25 cellular contexts compared by ENCODE assay signal in genomic region chr16:2690852-2691251, GRCh38. TPM values are rescaled to one million over a fixed set of nuclear protein-coding genes. Genes with fewer than 3 reads are reported as not detected.
DNase-seq lines count a peak whose midpoint lies in the region; ATAC-seq and TF ChIP-seq lines count a peak whose summit lies in the region.
"Had no signal": no experiment of that assay in that cellular context is flagged by ENCODE, and none has a peak within 500 bp of the region (broad histone marks: within the 10 kb centered on the region; RNA-seq: fewer than 3 reads in every experiment).

No MANE protein-coding gene starts in this region.

- H3K27ac ChIP-seq in SK-N-SH (ENCODE audit: low read depth in 2 of 2, low read length in 1 of 2) (no peak overlapping the region), cingulate gyrus (ENCODE audit: low read depth, low read length) (peak overlapping the region; percentile 39)
- H3K27ac ChIP-seq: 22Rv1, ascending aorta, epithelial cell of prostate had no signal

- peaks cover 0 to 2% (median 1%) of the 10 kb centered on the region in 3 donors for H3K27me3 Mint-ChIP-seq in immature natural killer cell (ENCODE audit: low read depth in 3 of 3)
- H3K27me3 Mint-ChIP-seq in stimulated activated memory B cell treated with anti-CD40 and anti-IgM and Interleukin-4, amounts not matched to agents 10 μg/mL and 1 μg/mL and 100 μg/mL, for 72 hours, result no peaks in the 10 kb centered on the region
- H3K27me3 Mint-ChIP-seq: activated naive CD8-positive, alpha-beta T cell treated with anti-CD3 and anti-CD28 coated beads, Interleukin-2, amount 10 ng/mL, durations not matched to agents 7 days and 5 days; CD4-positive, alpha-beta T cell had no signal

- H3K9me2 ChIP-seq in SK-N-SH, result no peaks in the 10 kb centered on the region

- CTCF ChIA-PET in SK-N-SH (lab: Yijun Ruan, JAX), result no interaction called here

- H3K9me3 ChIP-seq in SK-N-SH, result no peaks in the 10 kb centered on the region
- H3K9me3 ChIP-seq: ascending aorta had no signal

- WGBS in SK-N-SH (ENCODE audit: low lambda C conversion rate), result 96% methylated on average over 8 of the region's 11 CpGs

- TF ChIP-seq CTCF in SK-N-SH (IDR thresholded peaks at IDR 0.05), result no peak

- H3K27ac Mint-ChIP-seq in immature natural killer cell, result peak overlapping the region in 5 of 6 donors; percentile 7 to 67 (median 62)
- peak overlapping the region; percentile 20 for H3K27ac Mint-ChIP-seq in stimulated activated memory B cell treated with anti-CD40 and anti-IgM and Interleukin-4, amounts not matched to agents 10 μg/mL and 1 μg/mL and 100 μg/mL, for 72 hours
- H3K27ac Mint-ChIP-seq: activated naive CD8-positive, alpha-beta T cell treated with anti-CD3 and anti-CD28 coated beads, Interleukin-2, amount 10 ng/mL, durations not matched to agents 7 days and 5 days; CD4-positive, alpha-beta T cell; WTC11 had no signal

- H3K9ac ChIP-seq in SK-N-SH, result no peak overlapping the region

- no peaks in the 10 kb centered on the region for H3K4me1 ChIP-seq in SK-N-SH (ENCODE audit: control insufficient read depth in 1 of 2, insufficient read depth in 2 of 2, low read depth in 1 of 2, low read length in 1 of 2)

- no peaks in the 10 kb centered on the region for H3K9me3 Mint-ChIP-seq in immature natural killer cell
- H3K9me3 Mint-ChIP-seq in stimulated activated memory B cell treated with anti-CD40 and anti-IgM and Interleukin-4, amounts not matched to agents 10 μg/mL and 1 μg/mL and 100 μg/mL, for 72 hours, result no peaks in the 10 kb centered on the region
- H3K9me3 Mint-ChIP-seq: activated naive CD8-positive, alpha-beta T cell treated with anti-CD3 and anti-CD28 coated beads, Interleukin-2, amount 10 ng/mL, durations not matched to agents 7 days and 5 days; CD4-positive, alpha-beta T cell; neural crest cell; WTC11 had no signal

- H3K79me2 ChIP-seq in SK-N-SH (ENCODE audit: insufficient read depth), result peaks cover 55% of the 10 kb centered on the region

- no peak for TF ChIP-seq RAD21 in SK-N-SH (IDR thresholded peaks at IDR 0.05; ENCODE audit: low read length)

- peaks cover 0 to 10% of the 10 kb centered on the region in 2 experiments for H3K36me3 ChIP-seq in SK-N-SH (replicated peaks in 1 of 2; ENCODE audit: control insufficient read depth in 1 of 2, insufficient read depth in 2 of 2, low read length in 1 of 2)

- no peak for TF ChIP-seq EP300 in SK-N-SH (IDR thresholded peaks at IDR 0.05; ENCODE audit: borderline replicate concordance in 1 of 2, low read depth in 1 of 2, low read length in 1 of 2)

- H3F3A ChIP-seq in SK-N-SH (replicated peaks; ENCODE audit: insufficient read depth), result no peaks in the 10 kb centered on the region

- peak; percentile 9 for DNase-seq in SK-N-SH
- DNase-seq in immature natural killer cell, result no peak
- DNase-seq in GDM1 (lab: John Stamatoyannopoulos, UW), result no peak
- DNase-seq: activated CD4-positive, alpha-beta T cell treated with anti-CD3 and anti-CD28 coated beads, Interleukin-2, amount 50 U/mL, for 1 hour; activated CD8-positive, alpha-beta memory T cell treated with anti-CD3 and anti-CD28 coated beads, Interleukin-2, amount 50 U/mL, for 4 hours; activated naive CD8-positive, alpha-beta T cell treated with anti-CD3 and anti-CD28 coated beads, Interleukin-2, amount 10 ng/mL, durations not matched to agents 7 days and 5 days; CD4-positive, alpha-beta T cell; central memory CD4-positive, alpha-beta T cell; EL; Kasumi-1; NCI-H146; stimulated activated naive CD4-positive, alpha-beta T cell treated with Interleukin-2 at 50 U/mL for 16 hours; T-helper 9 cell had no signal

- H3K4me1 Mint-ChIP-seq in immature natural killer cell, result peaks cover 33 to 39% of the 10 kb centered on the region in 2 donors
- H3K4me1 Mint-ChIP-seq in stimulated activated memory B cell treated with anti-CD40 and anti-IgM and Interleukin-4, amounts not matched to agents 10 μg/mL and 1 μg/mL and 100 μg/mL, for 72 hours, result peaks cover 37% of the 10 kb centered on the region

- no peak overlapping the region for H3K4me3 Mint-ChIP-seq in immature natural killer cell
- no peak overlapping the region for H3K4me3 Mint-ChIP-seq in stimulated activated memory B cell treated with anti-CD40 and anti-IgM and Interleukin-4, amounts not matched to agents 10 μg/mL and 1 μg/mL and 100 μg/mL, for 72 hours
- H3K4me3 Mint-ChIP-seq: activated naive CD8-positive, alpha-beta T cell treated with anti-CD3 and anti-CD28 coated beads, Interleukin-2, amount 10 ng/mL, durations not matched to agents 7 days and 5 days; CD4-positive, alpha-beta T cell; neural crest cell; WTC11 had no signal

- no peaks in the 10 kb centered on the region for H3K36me3 Mint-ChIP-seq in immature natural killer cell
- H3K36me3 Mint-ChIP-seq in stimulated activated memory B cell treated with anti-CD40 and anti-IgM and Interleukin-4, amounts not matched to agents 10 μg/mL and 1 μg/mL and 100 μg/mL, for 72 hours, result peaks cover 10% of the 10 kb centered on the region
- H3K36me3 Mint-ChIP-seq: activated naive CD8-positive, alpha-beta T cell treated with anti-CD3 and anti-CD28 coated beads, Interleukin-2, amount 10 ng/mL, durations not matched to agents 7 days and 5 days; WTC11 had no signal

- H4K20me1 ChIP-seq in SK-N-SH (ENCODE audit: insufficient read depth), result peaks cover 45% of the 10 kb centered on the region

- H3K4me2 ChIP-seq in SK-N-SH, result no peak overlapping the region

- no peak overlapping the region for H2AFZ ChIP-seq in SK-N-SH (ENCODE audit: low read depth)

- ATAC-seq in SK-N-SH treated with all-trans-retinoic acid at 6 μM for 48 hours (no peak), GM21390 (IDR thresholded peaks at IDR 0.05; ENCODE audit: unreplicated experiment) (no peak), GM18519 (IDR thresholded peaks at IDR 0.05; ENCODE audit: low FRiP score, unreplicated experiment) (no peak)
- no peak for ATAC-seq in stimulated activated memory B cell treated with anti-CD40 and anti-IgM and Interleukin-4, amounts not matched to agents 10 μg/mL and 1 μg/mL and 100 μg/mL, for 72 hours
- ATAC-seq: sciatic nerve, WTC11 had no signal

- no peaks in the 10 kb centered on the region for H3K27me3 ChIP-seq in SK-N-SH (ENCODE audit: insufficient read depth)
- H3K27me3 ChIP-seq: ascending aorta had no signal

- POLR2A ChIA-PET in SK-N-SH (lab: Yijun Ruan, JAX), result interaction anchor here (1.4 kb wide), 1 partner anchor 9 kb away, joined by 4 read pairs; the partner anchor contains the start of gene KCTD5

- no peak overlapping the region for H3K4me3 ChIP-seq in SK-N-SH (ENCODE audit: low read depth in 2 of 2, low read length in 1 of 2)
- H3K4me3 ChIP-seq: ascending aorta, lung had no signal

TF ChIP-seq in SK-N-SH, 30 proteins besides CTCF, POLR2A, EP300 and RAD21 (continues in another document):
- no peak for TF ChIP-seq MXI1 (IDR thresholded peaks at IDR 0.05; ENCODE audit: low read depth, low read length)
- TF ChIP-seq EZH2phosphoT487 (IDR thresholded peaks at IDR 0.05; ENCODE audit: borderline replicate concordance, low read depth), result no peak
- TF ChIP-seq FOSL2 (IDR thresholded peaks at IDR 0.05; ENCODE audit: borderline replicate concordance, low read depth), result no peak

TF ChIP-seq in SK-N-SH treated with all-trans-retinoic acid at 6 μM for 48 hours, 23 proteins besides CTCF, POLR2A, EP300 and RAD21:
- TF ChIP-seq GLIS3 (CRISPR knock-in tag; IDR thresholded peaks at IDR 0.05), result no peak
- TF ChIP-seq ZNF8 (CRISPR knock-in tag; IDR thresholded peaks at IDR 0.05), result no peak
- TF ChIP-seq OSR1 (CRISPR knock-in tag; IDR thresholded peaks at IDR 0.05), result no peak

RNA-seq across cellular contexts. Expression of gene KCTD5, which starts 8.5 kb away (rescaled TPM):
- polyA plus RNA-seq in SK-N-SH (2012; rRNA removed), result 53.4 and 57.1 TPM in 2 replicates
- polyA plus RNA-seq in SK-N-SH (2012; cell fraction: cytosol; rRNA removed), result 46.0 and 51.9 TPM in 2 replicates
- 34.3 and 71.8 TPM in 2 replicates for polyA plus RNA-seq in SK-N-SH (2012; cell fraction: nucleus; rRNA removed)
- polyA plus RNA-seq in immature natural killer cell, result 10 to 100 TPM; 22.2 to 38.9 (median 25.9) TPM

RNA-seq across cellular contexts. Expression of gene PRSS27, which starts 29.2 kb away (rescaled TPM):
- polyA plus RNA-seq in SK-N-SH (2012; rRNA removed), result 7.6 and 7.7 TPM in 2 replicates
- 3.3 and 4.3 TPM in 2 replicates for polyA plus RNA-seq in SK-N-SH (2012; cell fraction: cytosol; rRNA removed)
- polyA plus RNA-seq in SK-N-SH (2012; cell fraction: nucleus; rRNA removed), result 17.4 and 23.0 TPM in 2 replicates
- polyA plus RNA-seq in immature natural killer cell, result under 1 TPM in 1 of 3 donors, not detected in 2; 0.18 TPM
